ENCODE assay signal across 9 cellular contexts in the genomic region with DNA sequence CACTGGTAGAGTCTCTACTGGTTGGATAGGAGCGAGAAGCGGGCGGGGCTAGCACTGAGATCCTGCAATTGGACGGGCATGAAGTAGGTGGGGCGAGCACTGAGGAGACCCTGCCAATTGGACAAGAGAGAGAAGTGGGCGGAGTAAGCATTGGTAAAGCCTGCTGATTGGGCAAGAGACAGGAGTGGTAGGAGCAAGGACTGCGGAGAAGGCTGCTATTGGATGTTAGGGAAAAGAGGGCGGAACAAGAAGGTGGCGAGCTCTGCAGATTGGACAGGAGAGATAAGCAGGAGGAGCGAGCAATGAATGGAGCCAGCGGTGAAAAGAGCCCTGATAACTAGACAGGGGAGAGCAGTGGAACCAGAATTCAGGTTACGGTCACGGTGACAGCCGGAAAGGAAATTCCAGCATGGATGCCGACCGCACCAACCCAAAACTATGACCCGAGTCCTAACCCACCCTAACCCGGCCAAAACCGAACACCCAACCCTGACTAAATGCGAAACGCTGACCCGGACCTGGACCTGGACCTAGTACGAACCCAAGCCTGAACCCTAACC. TPM values are rescaled to one million over a fixed set of nuclear protein-coding genes. Genes with fewer than 3 reads are reported as not detected.
DNase-seq lines count a peak whose midpoint lies in the region; ATAC-seq and TF ChIP-seq lines count a peak whose summit lies in the region.
"Had no signal": no experiment of that assay in that cellular context is flagged by ENCODE, and none has a peak within 500 bp of the region (broad histone marks: within the 10 kb centered on the region; RNA-seq: fewer than 3 reads in every experiment).

No MANE protein-coding gene starts in this region.

- DNase-seq in Caco-2 (peak; percentile 49 to 72), LNCaP clone FGC (ENCODE audit: low read depth) (peak; percentile 67), mesenteric fat pad (ENCODE audit: low spot score) (peak; percentile 87)
- DNase-seq in activated naive CD8-positive, alpha-beta T cell treated with anti-CD3 and anti-CD28 coated beads, Interleukin-2, amount 50 U/mL, for 24 hours = peak; percentile 32
- no peak for DNase-seq in effector CD4-positive, alpha-beta T cell

- H3K4me1 Mint-ChIP-seq in Caco-2 (ENCODE audit: low read depth, unreplicated experiment) = no peaks in the 10 kb centered on the region
- H3K4me1 Mint-ChIP-seq in activated naive CD8-positive, alpha-beta T cell treated with anti-CD3 and anti-CD28 coated beads, Interleukin-2, amount 50 U/mL, for 24 hours = no peaks in the 10 kb centered on the region

- no peaks in the 10 kb centered on the region for H3K9me3 ChIP-seq in Caco-2

- no peak overlapping the region for H3K4me3 ChIP-seq in Caco-2 (ENCODE audit: low read depth, low read length)
- no peak overlapping the region for H3K4me3 ChIP-seq in LNCaP clone FGC (ENCODE audit: low read depth, low read length)

- CTCF ChIA-PET in Caco-2 (lab: Charles Lee) = no interaction called here

- POLR2A ChIA-PET in Caco-2 (lab: Charles Lee) = no interaction called here

- H3K4me1 ChIP-seq in Caco-2 = peaks cover 5% of the 10 kb centered on the region; the same call in 1 of the 2 replicates

- no TSS peak for BruUV-seq in Caco-2 (replicated peaks; lab: Mats Ljungman, UMichigan)

- ATAC-seq in activated naive CD8-positive, alpha-beta T cell treated with anti-CD3 and anti-CD28 coated beads, Interleukin-2, amount 50 U/mL, for 24 hours = no peak
- no peak for ATAC-seq in GM19023 (IDR thresholded peaks at IDR 0.05; ENCODE audit: unreplicated experiment)
- no peak for ATAC-seq in HG03108 (IDR thresholded peaks at IDR 0.05; ENCODE audit: unreplicated experiment)
- no peak for ATAC-seq in esophagus mucosa

- H3K9me3 Mint-ChIP-seq in Caco-2 (ENCODE audit: unreplicated experiment) = no peaks in the 10 kb centered on the region
- H3K9me3 Mint-ChIP-seq in activated naive CD8-positive, alpha-beta T cell treated with anti-CD3 and anti-CD28 coated beads, Interleukin-2, amount 50 U/mL, for 24 hours = no peaks in the 10 kb centered on the region

- H3K27me3 Mint-ChIP-seq in Caco-2 (ENCODE audit: insufficient read depth, unreplicated experiment) = peaks cover 11% of the 10 kb centered on the region
- peaks cover 7% of the 10 kb centered on the region for H3K27me3 Mint-ChIP-seq in activated naive CD8-positive, alpha-beta T cell treated with anti-CD3 and anti-CD28 coated beads, Interleukin-2, amount 50 U/mL, for 24 hours

- no peaks in the 10 kb centered on the region for H3K36me3 ChIP-seq in Caco-2 (ENCODE audit: control insufficient read depth, insufficient read depth, low read length)

- no peaks in the 10 kb centered on the region for H3K27me3 ChIP-seq in Caco-2 (replicated peaks; ENCODE audit: control insufficient read depth, insufficient read depth, low read length)

- no peak overlapping the region for H3K27ac Mint-ChIP-seq in Caco-2 (ENCODE audit: unreplicated experiment)
- no peak overlapping the region for H3K27ac Mint-ChIP-seq in activated naive CD8-positive, alpha-beta T cell treated with anti-CD3 and anti-CD28 coated beads, Interleukin-2, amount 50 U/mL, for 24 hours

- H3K36me3 Mint-ChIP-seq in Caco-2 (ENCODE audit: insufficient read depth, unreplicated experiment) = no peaks in the 10 kb centered on the region
- H3K36me3 Mint-ChIP-seq in activated naive CD8-positive, alpha-beta T cell treated with anti-CD3 and anti-CD28 coated beads, Interleukin-2, amount 50 U/mL, for 24 hours (ENCODE audit: low read depth) = no peaks in the 10 kb centered on the region

- H3K4me3 Mint-ChIP-seq in Caco-2 (ENCODE audit: unreplicated experiment) = no peak overlapping the region
- H3K4me3 Mint-ChIP-seq in activated naive CD8-positive, alpha-beta T cell treated with anti-CD3 and anti-CD28 coated beads, Interleukin-2, amount 50 U/mL, for 24 hours = no peak overlapping the region

- TF ChIP-seq CTCF in Caco-2 (IDR thresholded peaks at IDR 0.05; ENCODE audit: insufficient read depth in 1 of 2, low read depth in 1 of 2, low read length in 1 of 2, severe bottlenecking in 1 of 2, unreplicated experiment in 1 of 2) (no peak), LNCaP clone FGC (IDR thresholded peaks at IDR 0.05; ENCODE audit: control insufficient read depth, extremely low read depth, insufficient read depth) (no peak)

- intact Hi-C loops in Caco-2 (cut with micrococcal nuclease; ENCODE audit: unreplicated experiment) = loop anchor here (5.0 kb wide), 1 partner anchor 855 kb away; a partner anchor contains a TSS

RNA-seq across cellular contexts. Expression of a gene that starts 4.8 kb away (rescaled TPM):
- total RNA-seq in Caco-2 (2022) (not detected in 2 replicates), mesenteric fat pad (not detected), esophagus mucosa (not detected)
- total RNA-seq: fibroblast of lung had no signal

RNA-seq across cellular contexts. Expression of a gene that starts 39.3 kb away (rescaled TPM):
- 0.35 TPM in 1 of 2 replicates, not detected in the other for total RNA-seq in Caco-2 (2022)
- 41.5 TPM for total RNA-seq in mesenteric fat pad
- 32.5 TPM for total RNA-seq in esophagus mucosa
- total RNA-seq: fibroblast of lung had no signal

Comparison
In these comparisons a context has a peak if more than half of its experiments do, and no peak if none do; other contexts are left out.
1. RNA of a gene that starts 39.3 kb away (total RNA-seq): 41.5 TPM in mesenteric fat pad (single experiment) and 32.5 TPM in esophagus mucosa (single experiment); 0.35 TPM in Caco-2; every median in the first group is over 10 times any median in the second.